Comparison of ENCODE assay signal across 24 cellular contexts in the genomic region with DNA sequence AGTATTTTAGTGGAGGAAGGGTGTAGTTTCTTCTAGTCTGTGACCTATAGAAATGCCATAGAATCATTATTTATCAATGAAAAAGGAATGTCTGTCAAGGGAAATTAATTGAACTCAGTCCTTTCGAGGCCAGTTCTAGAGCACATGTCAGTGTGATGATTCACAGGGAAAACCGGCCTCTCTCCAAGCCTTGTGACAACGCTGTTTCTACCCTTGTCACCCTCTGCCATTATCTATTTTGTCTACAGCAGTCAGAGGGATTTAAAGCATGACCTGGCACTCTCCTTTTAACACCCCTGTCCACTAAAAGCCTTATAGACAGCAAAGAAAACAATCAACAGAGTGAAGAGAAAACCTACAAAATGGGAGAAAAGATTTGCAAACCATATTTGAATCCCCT.
"Had no signal": no experiment of that assay in that cellular context is flagged by ENCODE, and none has a peak within 500 bp of the region (broad histone marks: within the 10 kb centered on the region; RNA-seq: fewer than 3 reads in every experiment).

No MANE protein-coding gene starts in this region.

- H3K36me3 ChIP-seq: gastroesophageal sphincter, transverse colon, uterus had no signal

- H3K9me3 ChIP-seq: esophagus muscularis mucosa, gastroesophageal sphincter, right lobe of liver, transverse colon, uterus had no signal

- H3K4me3 ChIP-seq: esophagus muscularis mucosa, gastroesophageal sphincter, right lobe of liver, transverse colon, uterus had no signal

- H3K27me3 ChIP-seq: esophagus muscularis mucosa, gastroesophageal sphincter, right lobe of liver, transverse colon, uterus had no signal

- H3K4me1 Mint-ChIP-seq: activated B cell treated with CpG ODN at 0.5 μM for 24 hours; activated naive CD8-positive, alpha-beta T cell treated with anti-CD3 and anti-CD28 coated beads, Interleukin-2, amount 50 U/mL, for 24 hours; stimulated activated memory B cell treated with anti-CD40 and anti-IgM and Interleukin-4, amounts not matched to agents 10 μg/mL and 1 μg/mL and 100 μg/mL, for 72 hours had no signal

- H3K27ac Mint-ChIP-seq: activated B cell treated with CpG ODN at 0.5 μM for 24 hours; activated CD4-positive, alpha-beta T cell treated with anti-CD3 and anti-CD28 coated beads for 36 hours; activated naive CD8-positive, alpha-beta T cell treated with anti-CD3 and anti-CD28 coated beads, Interleukin-2, amount 50 U/mL, for 24 hours; brain; nephron; stimulated activated memory B cell treated with anti-CD40 and anti-IgM and Interleukin-4, amounts not matched to agents 10 μg/mL and 1 μg/mL and 100 μg/mL, for 72 hours; T-helper 1 cell treated with Interleukin-12 subunit alpha and Interleukin-12 subunit beta and Interleukin-4 antibody, amounts not matched to agents 30 μg/mL and 1 μg/mL, for 36 hours had no signal

- ATAC-seq: activated CD4-positive, alpha-beta T cell treated with anti-CD3 and anti-CD28 coated beads for 36 hours; activated naive CD8-positive, alpha-beta T cell treated with anti-CD3 and anti-CD28 coated beads, Interleukin-2, amount 50 U/mL, for 24 hours; gastroesophageal sphincter; right lobe of liver; stimulated activated memory B cell treated with anti-CD40 and anti-IgM and Interleukin-4, amounts not matched to agents 10 μg/mL and 1 μg/mL and 100 μg/mL, for 72 hours had no signal

- DNase-seq: activated B cell treated with CpG ODN at 0.5 μM for 24 hours; activated CD4-positive, alpha-beta T cell treated with anti-CD3 and anti-CD28 coated beads for 36 hours; activated CD4-positive, alpha-beta T cell treated with anti-CD3 and anti-CD28 coated beads, Interleukin-2, amount 50 U/mL, for 48 hours; activated effector memory CD4-positive, alpha-beta T cell treated with anti-CD3 and anti-CD28 coated beads, Interleukin-2, amount 50 U/mL, for 16 hours; activated naive CD4-positive, alpha-beta T cell treated with anti-CD3 and anti-CD28 coated beads, Interleukin-2, amount 50 U/mL, for 16 hours; activated naive CD8-positive, alpha-beta T cell treated with anti-CD3 and anti-CD28 coated beads, Interleukin-2, amount 50 U/mL, for 24 hours; anterior cingulate cortex; central memory CD4-positive, alpha-beta T cell; dermis blood vessel endothelial cell; effector CD8-positive, alpha-beta T cell; kidney; mesenchymal stem cell; nucleus accumbens; right lobe of liver; small intestine; stimulated activated CD4-positive, alpha-beta T cell treated with anti-CD3 and anti-CD28 coated beads, Interleukin-2, amount 100 ng/mL, for 24 hours; transverse colon; uterus had no signal

- H3K4me3 Mint-ChIP-seq: activated B cell treated with CpG ODN at 0.5 μM for 24 hours; activated CD4-positive, alpha-beta T cell treated with anti-CD3 and anti-CD28 coated beads for 36 hours; activated naive CD8-positive, alpha-beta T cell treated with anti-CD3 and anti-CD28 coated beads, Interleukin-2, amount 50 U/mL, for 24 hours; brain; nephron; stimulated activated memory B cell treated with anti-CD40 and anti-IgM and Interleukin-4, amounts not matched to agents 10 μg/mL and 1 μg/mL and 100 μg/mL, for 72 hours; T-helper 1 cell treated with Interleukin-12 subunit alpha and Interleukin-12 subunit beta and Interleukin-4 antibody, amounts not matched to agents 30 μg/mL and 1 μg/mL, for 36 hours had no signal

- H3K36me3 Mint-ChIP-seq: brain; stimulated activated memory B cell treated with anti-CD40 and anti-IgM and Interleukin-4, amounts not matched to agents 10 μg/mL and 1 μg/mL and 100 μg/mL, for 72 hours had no signal

- H3K9me3 Mint-ChIP-seq: activated B cell treated with CpG ODN at 0.5 μM for 24 hours; activated naive CD8-positive, alpha-beta T cell treated with anti-CD3 and anti-CD28 coated beads, Interleukin-2, amount 50 U/mL, for 24 hours; nephron; stimulated activated memory B cell treated with anti-CD40 and anti-IgM and Interleukin-4, amounts not matched to agents 10 μg/mL and 1 μg/mL and 100 μg/mL, for 72 hours; T-helper 1 cell treated with Interleukin-12 subunit alpha and Interleukin-12 subunit beta and Interleukin-4 antibody, amounts not matched to agents 30 μg/mL and 1 μg/mL, for 36 hours had no signal

- H3K4me1 ChIP-seq: esophagus muscularis mucosa, gastroesophageal sphincter, right lobe of liver, uterus had no signal

- H3K27ac ChIP-seq: esophagus muscularis mucosa, gastroesophageal sphincter, right lobe of liver, transverse colon, uterus had no signal
